In genomic region chr14:63949696-63950095, GRCh38 we compare ENCODE assay signal across 1 cellular context.
TF ChIP-seq lines count a peak whose summit lies in the region.

No MANE protein-coding gene starts in this region.

TF ChIP-seq in H1, 55 proteins besides CTCF, POLR2A, EP300 and RAD21 (continued from another document):
- no peak for TF ChIP-seq CHD7 (IDR thresholded peaks at IDR 0.05; ENCODE audit: insufficient replicate concordance, low read length)
- no peak for TF ChIP-seq SP1 (IDR thresholded peaks at IDR 0.05; ENCODE audit: low read depth, low read length)
- TF ChIP-seq BRCA1 (IDR thresholded peaks at IDR 0.05; ENCODE audit: low read depth, low read length): no peak
- no peak for TF ChIP-seq USF2 (IDR thresholded peaks at IDR 0.05; ENCODE audit: low read length)
- TF ChIP-seq RXRA (IDR thresholded peaks at IDR 0.05; ENCODE audit: insufficient read depth, low read depth, low read length): no peak
- TF ChIP-seq JUND (IDR thresholded peaks at IDR 0.05; ENCODE audit: low read length): no peak
- TF ChIP-seq GTF2F1 (IDR thresholded peaks at IDR 0.05; ENCODE audit: borderline replicate concordance, low read depth, low read length): no peak
- TF ChIP-seq POLR2AphosphoS5 (IDR thresholded peaks at IDR 0.05; ENCODE audit: low read depth, low read length): no peak
- no peak for TF ChIP-seq NANOG (IDR thresholded peaks at IDR 0.05; ENCODE audit: insufficient read depth, low read depth, low read length, poor library complexity, severe bottlenecking)
- TF ChIP-seq, protein P1, sequence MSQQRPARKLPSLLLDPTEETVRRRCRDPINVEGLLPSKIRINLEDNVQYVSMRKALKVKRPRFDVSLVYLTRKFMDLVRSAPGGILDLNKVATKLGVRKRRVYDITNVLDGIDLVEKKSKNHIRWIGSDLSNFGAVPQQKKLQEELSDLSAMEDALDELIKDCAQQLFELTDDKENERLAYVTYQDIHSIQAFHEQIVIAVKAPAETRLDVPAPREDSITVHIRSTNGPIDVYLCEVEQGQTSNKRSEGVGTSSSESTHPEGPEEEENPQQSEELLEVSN (IDR thresholded peaks at IDR 0.05): no peak
